Comparison of ENCODE assay signal across 24 cellular contexts in genomic region chr5:161078793-161079192, GRCh38.
DNase-seq lines count a peak whose midpoint lies in the region; ATAC-seq and TF ChIP-seq lines count a peak whose summit lies in the region.
"Had no signal": no experiment of that assay in that cellular context is flagged by ENCODE, and none has a peak within 500 bp of the region (broad histone marks: within the 10 kb centered on the region; RNA-seq: fewer than 3 reads in every experiment).

No MANE protein-coding gene starts in this region.

- ATAC-seq in HG02588 (IDR thresholded peaks at IDR 0.05; ENCODE audit: unreplicated experiment) = peak; percentile 54
- no peak for ATAC-seq in esophagus mucosa
- ATAC-seq: A549, T-cell had no signal

- H3K4me1 Mint-ChIP-seq in neural crest cell = no peaks in the 10 kb centered on the region
- H3K4me1 Mint-ChIP-seq: CD4-positive, alpha-beta memory T cell; T-cell had no signal

- no peaks in the 10 kb centered on the region for H3K36me3 Mint-ChIP-seq in neural crest cell (ENCODE audit: low read depth)
- H3K36me3 Mint-ChIP-seq: CD4-positive, alpha-beta memory T cell; T-cell had no signal

- H3K4me3 ChIP-seq in fibroblast of mammary gland (ENCODE audit: control insufficient read depth, low read depth, low read length) = no peak overlapping the region
- H3K4me3 ChIP-seq: A549, BLaER1, GM23248, MG63, Peyer's patch, SK-N-MC had no signal

- DNase-seq in HT1080 (ENCODE audit: low read depth) (peak; percentile 21), fibroblast of mammary gland (ENCODE audit: low read depth) (peak; percentile 38), neural crest cell (ENCODE audit: low read depth, low spot score) (no peak), dedifferentiated amniotic fluid mesenchymal stem cell (ENCODE audit: extremely low spot score) (no peak), DMS79 (lab: John Stamatoyannopoulos, UW) (no peak), DMS 273 treated with DMSO at 0.1 percent for 48 hours (lab: John Stamatoyannopoulos, UW) (no peak)
- DNase-seq: CD4-positive, alpha-beta memory T cell; GM23248; HCEC 1CT; IMR-90; MG63; NCI-H1048; NCI-H1436 treated with DMSO at 0.1 percent for 48 hours; NCI-H2029 treated with DMSO at 0.1 percent for 48 hours; NCI-H2171; NCI-H526; Peyer's patch; Right ventricle myocardium superior; T-cell had no signal

- peaks cover 2% of the 10 kb centered on the region for H3K9me3 Mint-ChIP-seq in neural crest cell

- H3K27me3 Mint-ChIP-seq in neural crest cell (ENCODE audit: low read depth) = no peaks in the 10 kb centered on the region
- H3K27me3 Mint-ChIP-seq: CD4-positive, alpha-beta memory T cell; T-cell had no signal

- H3K27ac Mint-ChIP-seq in neural crest cell (ENCODE audit: unreplicated experiment) = peak overlapping the region; percentile 5
- H3K27ac Mint-ChIP-seq: T-cell had no signal

- no peak overlapping the region for H3K4me3 Mint-ChIP-seq in neural crest cell
- H3K4me3 Mint-ChIP-seq: CD4-positive, alpha-beta memory T cell; T-cell had no signal

- no peak for TF ChIP-seq CTCF in fibroblast of mammary gland (conservative IDR thresholded peaks at IDR 0.05; ENCODE audit: control insufficient read depth, insufficient read depth, low read depth, low read length)
- TF ChIP-seq CTCF in neural crest cell (conservative IDR thresholded peaks at IDR 0.05) = no peak

Comparison
In these comparisons a context has a peak if more than half of its experiments do, and no peak if none do; other contexts are left out.
1. DNase-seq: peak in HT1080 (single experiment) and fibroblast of mammary gland (single experiment); none in neural crest cell (single experiment), dedifferentiated amniotic fluid mesenchymal stem cell (single experiment), DMS79 (single experiment) and DMS 273 treated with DMSO at 0.1 percent for 48 hours (single experiment).